ENCODE assay signal across 9 cellular contexts in genomic region chr2:138373993-138374408, GRCh38.
DNase-seq lines count a peak whose midpoint lies in the region; ATAC-seq, FAIRE-seq and TF ChIP-seq lines count a peak whose summit lies in the region.
"Had no signal": no experiment of that assay in that cellular context is flagged by ENCODE, and none has a peak within 500 bp of the region (broad histone marks: within the 10 kb centered on the region; RNA-seq: fewer than 3 reads in every experiment).

No MANE protein-coding gene starts in this region.

- no peak overlapping the region for H3K27ac ChIP-seq in GM12878 (ENCODE audit: control insufficient read depth, insufficient read depth)
- H3K27ac ChIP-seq: SK-N-MC had no signal

- H3K27me3 Mint-ChIP-seq in activated CD4-positive, alpha-beta memory T cell treated with anti-CD3 and anti-CD28 coated beads, Interleukin-2, amount 10 ng/mL, durations not matched to agents 7 days and 5 days: no peaks in the 10 kb centered on the region

- H3K4me1 ChIP-seq in GM12878 (ENCODE audit: control insufficient read depth, insufficient read depth, low read length): no peaks in the 10 kb centered on the region

- H2AFZ ChIP-seq in GM12878 (ENCODE audit: control insufficient read depth, low read depth, low read length): no peak overlapping the region

- DNase-seq in DMS153 (lab: John Stamatoyannopoulos, UW) (peak; percentile 4), NCI-H2171 treated with DMSO at 0.1 percent for 48 hours (lab: John Stamatoyannopoulos, UW) (peak; percentile 75), GM12878 (ENCODE audit: low read depth, low spot score) (peak; percentile 12), left kidney (ENCODE audit: low read depth, low spot score) (peak; percentile 53), GM12892 (ENCODE audit: insufficient read length) (no peak)
- no peak for DNase-seq in activated CD4-positive, alpha-beta memory T cell treated with anti-CD3 and anti-CD28 coated beads, Interleukin-2, amount 10 ng/mL, durations not matched to agents 7 days and 5 days

- H3K27me3 ChIP-seq in GM12878 (replicated peaks in 1 of 2; ENCODE audit: control insufficient read depth in 2 of 2, insufficient read depth in 2 of 2, low read length in 1 of 2): no peaks in the 10 kb centered on the region

- 54% methylated on average over 1 of the region's 1 CpG for WGBS in GM12878 (ENCODE audit: insufficient coverage, insufficient replicate concordance, low lambda C conversion rate, missing lambda C conversion rate)

- no peak for TF ChIP-seq EP300 in GM12878 (IDR thresholded peaks at IDR 0.05; ENCODE audit: borderline replicate concordance in 1 of 2, control insufficient read depth in 1 of 2, low read depth in 2 of 2, low read length in 2 of 2)

- H3K79me2 ChIP-seq in GM12878 (ENCODE audit: control insufficient read depth, insufficient read depth, low read length): no peaks in the 10 kb centered on the region

- SMC1A ChIA-PET in GM12878 (lab: Charles Lee; ENCODE audit: uncharacterized antibody, unreplicated experiment): interaction anchor here (0.6 to 2.6 kb wide), 20 partner anchors 12 to 461 kb away, joined by 3 to 12 read pairs (median 5); no protein-coding TSS in a partner anchor

- H3K4me3 Mint-ChIP-seq in activated CD4-positive, alpha-beta memory T cell treated with anti-CD3 and anti-CD28 coated beads, Interleukin-2, amount 10 ng/mL, durations not matched to agents 7 days and 5 days: no peak overlapping the region

- H3K27ac Mint-ChIP-seq in activated CD4-positive, alpha-beta memory T cell treated with anti-CD3 and anti-CD28 coated beads, Interleukin-2, amount 10 ng/mL, durations not matched to agents 7 days and 5 days: no peak overlapping the region

- no peak for TF ChIP-seq POLR2A in GM12878 (IDR thresholded peaks at IDR 0.05; ENCODE audit: low read depth, low read length)
- no peak for TF ChIP-seq POLR2A in GM12892 (IDR thresholded peaks at IDR 0.05; ENCODE audit: low read depth, low read length)

- no peaks in the 10 kb centered on the region for H3K36me3 Mint-ChIP-seq in activated CD4-positive, alpha-beta memory T cell treated with anti-CD3 and anti-CD28 coated beads, Interleukin-2, amount 10 ng/mL, durations not matched to agents 7 days and 5 days (ENCODE audit: low read depth)

- H3K36me3 ChIP-seq in GM12878 (ENCODE audit: control insufficient read depth in 2 of 2, insufficient read depth in 2 of 2, low read length in 1 of 2): no peaks in the 10 kb centered on the region

- no TSS peak for BruUV-seq in GM12878 (replicated peaks; lab: Mats Ljungman, UMichigan)

- TF ChIP-seq CTCF in GM12878 (IDR thresholded peaks at IDR 0.05 in 2 of 3, conservative IDR thresholded peaks at IDR 0.05 in 1 of 3; ENCODE audit: control insufficient read depth in 2 of 3, extremely low read depth in 1 of 3, insufficient read depth in 1 of 3, low read depth in 3 of 3, low read length in 3 of 3): peak; percentile 49 to 66 (median 59)

- FAIRE-seq in GM12878 (lab: Jason Lieb, UNC) (peak; percentile 44), GM12892 (lab: Jason Lieb, UNC) (no peak)

- H3K9me3 ChIP-seq in GM12878 (replicated peaks; ENCODE audit: control insufficient read depth, insufficient read depth, low read length): no peaks in the 10 kb centered on the region

- in situ Hi-C loops in GM12878 (cut with MboI): loop anchor here (5.0 to 10.0 kb wide), 3 partner anchors 427 to 459 kb away; no protein-coding TSS in a partner anchor

- no peaks in the 10 kb centered on the region for H4K20me1 ChIP-seq in GM12878 (ENCODE audit: control insufficient read depth, insufficient read depth)

- POLR2A ChIA-PET in GM12878 (lab: Charles Lee): no interaction called here
- POLR2A ChIA-PET in activated CD4-positive, alpha-beta memory T cell treated with anti-CD3 and anti-CD28 coated beads, Interleukin-2, amount 10 ng/mL, durations not matched to agents 7 days and 5 days (lab: Charles Lee): no interaction called here

- H3K9ac ChIP-seq in GM12878 (ENCODE audit: control insufficient read depth, insufficient read depth, low read length): no peak overlapping the region

- peak; percentile 72 for ATAC-seq in GM21825 (IDR thresholded peaks at IDR 0.05; ENCODE audit: unreplicated experiment)
- ATAC-seq in GM12878: peak; percentile 72
- no peak for ATAC-seq in GM21515 (IDR thresholded peaks at IDR 0.05; ENCODE audit: unreplicated experiment)

- CTCF ChIA-PET in GM12878 (lab: Yijun Ruan, JAX): interaction anchor here (0.7 to 4.3 kb wide), 31 partner anchors 9 to 508 kb away, joined by 3 to 28 read pairs (median 4); no protein-coding TSS in a partner anchor
- CTCF ChIA-PET in activated CD4-positive, alpha-beta memory T cell treated with anti-CD3 and anti-CD28 coated beads, Interleukin-2, amount 10 ng/mL, durations not matched to agents 7 days and 5 days (lab: Charles Lee): interaction anchor here (1.1 to 1.5 kb wide), 2 partner anchors 14 to 18 kb away, joined by 3 read pairs; no protein-coding TSS in a partner anchor

- intact Hi-C loops in GM12878 (cut with micrococcal nuclease; ENCODE audit: unreplicated experiment): loop anchor here (1.0 to 5.0 kb wide), 5 partner anchors 107 to 463 kb away; no protein-coding TSS in a partner anchor

- H3K4me2 ChIP-seq in GM12878 (ENCODE audit: control insufficient read depth, insufficient read depth): no peak overlapping the region

- H3K9me3 Mint-ChIP-seq in activated CD4-positive, alpha-beta memory T cell treated with anti-CD3 and anti-CD28 coated beads, Interleukin-2, amount 10 ng/mL, durations not matched to agents 7 days and 5 days: no peaks in the 10 kb centered on the region

- no peak overlapping the region for H3K4me3 ChIP-seq in GM12878
- H3K4me3 ChIP-seq: SK-N-MC had no signal

- RAD21 ChIA-PET in GM12878 (lab: Charles Lee; ENCODE audit: unreplicated experiment): interaction anchor here (1.0 to 2.8 kb wide), 10 partner anchors 19 to 462 kb away, joined by 3 to 18 read pairs (median 4); no protein-coding TSS in a partner anchor

- no peaks in the 10 kb centered on the region for H3K4me1 Mint-ChIP-seq in activated CD4-positive, alpha-beta memory T cell treated with anti-CD3 and anti-CD28 coated beads, Interleukin-2, amount 10 ng/mL, durations not matched to agents 7 days and 5 days

- TF ChIP-seq RAD21 in GM12878 (IDR thresholded peaks at IDR 0.05; ENCODE audit: insufficient read depth, low read depth, low read length): peak; percentile 86

TF ChIP-seq in GM12878, 131 proteins besides CTCF, POLR2A, EP300 and RAD21:
- no peak for TF ChIP-seq ESRRA (IDR thresholded peaks at IDR 0.05; ENCODE audit: low read length)
- TF ChIP-seq SMC3 (IDR thresholded peaks at IDR 0.05; ENCODE audit: borderline replicate concordance, low read length): peak; percentile 75; the same call in 1 of the 2 replicates

Comparison
In these comparisons a context has a peak if more than half of its experiments do, and no peak if none do; other contexts are left out.
1. DNase-seq: peak in DMS153 (single experiment), NCI-H2171 treated with DMSO at 0.1 percent for 48 hours (single experiment), GM12878 (single experiment) and left kidney (single experiment); none in GM12892 (single experiment) and activated CD4-positive, alpha-beta memory T cell treated with anti-CD3 and anti-CD28 coated beads, Interleukin-2, amount 10 ng/mL, durations not matched to agents 7 days and 5 days (single experiment).